Comparison of ENCODE assay signal across 22 cellular contexts in genomic region chr14:90851327-90852036, GRCh38. TPM values are rescaled to one million over a fixed set of nuclear protein-coding genes. Genes with fewer than 3 reads are reported as not detected.
DNase-seq lines count a peak whose midpoint lies in the region; ATAC-seq and TF ChIP-seq lines count a peak whose summit lies in the region.
"Had no signal": no experiment of that assay in that cellular context is flagged by ENCODE, and none has a peak within 500 bp of the region (broad histone marks: within the 10 kb centered on the region; RNA-seq: fewer than 3 reads in every experiment).

No MANE protein-coding gene starts in this region.

- no peaks in the 10 kb centered on the region for H3K9me3 Mint-ChIP-seq in CD8-positive, alpha-beta T cell

- intact Hi-C loops in esophagus squamous epithelium (cut with DNase I) (no loop called here), thyroid gland (cut with DNase I) (no loop called here)
- intact Hi-C loops in CD8-positive, alpha-beta T cell (cut with DNase I, micrococcal nuclease), result no loop called here

- H3K27me3 Mint-ChIP-seq in CD8-positive, alpha-beta T cell (ENCODE audit: low read depth), result no peaks in the 10 kb centered on the region

- no peak for TF ChIP-seq CTCF in RWPE2 (IDR thresholded peaks at IDR 0.05; ENCODE audit: poor library complexity, severe bottlenecking)
- no peak for TF ChIP-seq CTCF in foreskin keratinocyte (conservative IDR thresholded peaks at IDR 0.05)
- TF ChIP-seq CTCF in esophagus squamous epithelium (IDR thresholded peaks at IDR 0.05), result no peak
- TF ChIP-seq CTCF in thyroid gland (IDR thresholded peaks at IDR 0.05), result no peak
- no peak for TF ChIP-seq CTCF in CD8-positive, alpha-beta T cell (IDR thresholded peaks at IDR 0.05)

- DNase-seq in RWPE2 (ENCODE audit: low spot score), result no peak
- DNase-seq in foreskin keratinocyte, result peak in 1 of 2 donors; percentile 29
- DNase-seq in pons (ENCODE audit: low spot score), result peak; percentile 90
- DNase-seq in esophagus squamous epithelium (lab: John Stamatoyannopoulos, UW), result no peak
- no peak for DNase-seq in thyroid gland
- DNase-seq in left lobe of liver (ENCODE audit: low spot score), result no peak
- DNase-seq in CD8-positive, alpha-beta T cell, result no peak
- DNase-seq: activated CD8-positive, alpha-beta memory T cell treated with anti-CD3 and anti-CD28 coated beads, Interleukin-2, amount 50 U/mL, for 48 hours; activated effector memory CD4-positive, alpha-beta T cell treated with anti-CD3 and anti-CD28 coated beads, Interleukin-2, amount 50 U/mL, for 16 hours; C1 segment of cervical spinal cord; left colon; NCI-H1930; NCI-H226; NCI-H82; PC-3; retina; T-helper 2 cell; WERI-Rb-1 had no signal

- CTCF ChIA-PET in CD8-positive, alpha-beta T cell (lab: Charles Lee), result interaction anchor here (0.6 kb wide), 1 partner anchor 567 kb away, joined by 3 read pairs; no protein-coding TSS in a partner anchor

- H3K36me3 ChIP-seq in ES-I3 (ENCODE audit: insufficient read depth, low read length), result no peaks in the 10 kb centered on the region
- H3K36me3 ChIP-seq in RWPE2 (ENCODE audit: low read depth), result no peaks in the 10 kb centered on the region
- no peaks in the 10 kb centered on the region for H3K36me3 ChIP-seq in esophagus squamous epithelium
- no peaks in the 10 kb centered on the region for H3K36me3 ChIP-seq in thyroid gland
- no peaks in the 10 kb centered on the region for H3K36me3 ChIP-seq in CD8-positive, alpha-beta T cell (ENCODE audit: insufficient read depth, low read length)
- H3K36me3 ChIP-seq: thoracic aorta, WERI-Rb-1 had no signal

- H3K27ac Mint-ChIP-seq in CD8-positive, alpha-beta T cell, result no peak overlapping the region

- H3K4me1 Mint-ChIP-seq in CD8-positive, alpha-beta T cell (ENCODE audit: low read depth), result no peaks in the 10 kb centered on the region

- peak overlapping the region; percentile 1; the same call in 1 of the 2 replicates for H3K9ac ChIP-seq in ES-I3 (ENCODE audit: low read depth, low read length)
- H3K9ac ChIP-seq: KMS-11 had no signal

- H3K4me3 ChIP-seq in RWPE2 (ENCODE audit: severe bottlenecking) (no peak overlapping the region), esophagus squamous epithelium (no peak overlapping the region), thyroid gland (replicated peaks in 1 of 3) (no peak overlapping the region)
- no peak overlapping the region for H3K4me3 ChIP-seq in CD8-positive, alpha-beta T cell (ENCODE audit: low read depth, low read length)
- H3K4me3 ChIP-seq: SK-N-MC, thoracic aorta had no signal

- TF ChIP-seq POLR2A in esophagus squamous epithelium (IDR thresholded peaks at IDR 0.05) (no peak), thyroid gland (IDR thresholded peaks at IDR 0.05) (no peak)

- WGBS in esophagus squamous epithelium, 2 donors, result 88 to 90% methylated on average over 5 of the region's 5 CpGs
- 95 to 96% methylated on average over 5 of the region's 5 CpGs for WGBS in thyroid gland, 2 donors

- no peak for ATAC-seq in RWPE2 (ENCODE audit: low read depth)
- ATAC-seq in foreskin keratinocyte, result no peak
- ATAC-seq in left lobe of liver, result no peak
- no peak for ATAC-seq in CD8-positive, alpha-beta T cell

- H3K36me3 Mint-ChIP-seq in CD8-positive, alpha-beta T cell, result peaks cover 4% of the 10 kb centered on the region

- H3K4me1 ChIP-seq in ES-I3 (ENCODE audit: insufficient read depth, low read length) (peaks cover 16% of the 10 kb centered on the region), RWPE2 (ENCODE audit: insufficient read depth, poor library complexity, severe bottlenecking) (peaks cover 30% of the 10 kb centered on the region), foreskin keratinocyte (peaks cover 26% of the 10 kb centered on the region), esophagus squamous epithelium (no peaks in the 10 kb centered on the region), thyroid gland (no peaks in the 10 kb centered on the region)
- H3K4me1 ChIP-seq in CD8-positive, alpha-beta T cell (ENCODE audit: insufficient read depth, low read length), result no peaks in the 10 kb centered on the region

- H3K27ac ChIP-seq in RWPE2 (ENCODE audit: poor library complexity, severe bottlenecking) (peak overlapping the region; percentile 93), foreskin keratinocyte (peak overlapping the region; percentile 87), esophagus squamous epithelium (no peak overlapping the region), thyroid gland (no peak overlapping the region)
- no peak overlapping the region for H3K27ac ChIP-seq in CD8-positive, alpha-beta T cell (ENCODE audit: low read depth, low read length)
- H3K27ac ChIP-seq: KMS-11, SK-N-MC, thoracic aorta, WERI-Rb-1 had no signal

- H3K9me3 ChIP-seq in ES-I3 (ENCODE audit: control insufficient read depth, insufficient read depth, low read length), result no peaks in the 10 kb centered on the region
- H3K9me3 ChIP-seq in RWPE2 (ENCODE audit: severe bottlenecking), result no peaks in the 10 kb centered on the region
- H3K9me3 ChIP-seq in esophagus squamous epithelium, result no peaks in the 10 kb centered on the region
- no peaks in the 10 kb centered on the region for H3K9me3 ChIP-seq in thyroid gland
- H3K9me3 ChIP-seq in CD8-positive, alpha-beta T cell (ENCODE audit: low read length), result no peaks in the 10 kb centered on the region
- H3K9me3 ChIP-seq: thoracic aorta had no signal

- POLR2A ChIA-PET in CD8-positive, alpha-beta T cell (lab: Charles Lee), result no interaction called here

- no peak overlapping the region for H3K4me3 Mint-ChIP-seq in CD8-positive, alpha-beta T cell

- H3K27me3 ChIP-seq in RWPE2 (ENCODE audit: insufficient read depth, poor library complexity, severe bottlenecking) (no peaks in the 10 kb centered on the region), foreskin keratinocyte (no peaks in the 10 kb centered on the region), esophagus squamous epithelium (no peaks in the 10 kb centered on the region), thyroid gland (no peaks in the 10 kb centered on the region)
- no peaks in the 10 kb centered on the region for H3K27me3 ChIP-seq in CD8-positive, alpha-beta T cell (ENCODE audit: insufficient read depth, low read length)

RNA-seq across cellular contexts. Expression of gene TTC7B, which starts 35.3 kb away (rescaled TPM):
- 46.5 and 50.3 TPM in 2 replicates for total RNA-seq in foreskin keratinocyte
- 24.7 and 29.2 TPM in 2 replicates for polyA plus RNA-seq in foreskin keratinocyte
- 10 to 100 TPM in 2 of 4 donors, 1 to 10 TPM in 2; 3.3 to 18.1 (median 10.0) TPM for total RNA-seq in esophagus squamous epithelium
- total RNA-seq in thyroid gland, result 10 to 100 TPM; 19.1 to 87.6 (median 22.1) TPM
- total RNA-seq in left lobe of liver, result 32.4 TPM
- 1 to 10 TPM in 1 of 2 experiments, under 1 TPM in 1; 0.25 to 1.2 TPM for total RNA-seq in CD8-positive, alpha-beta T cell

Comparison
In these comparisons a context has a peak if more than half of its experiments do, and no peak if none do; other contexts are left out.
1. H3K27ac ChIP-seq: peak in RWPE2 (single experiment) and foreskin keratinocyte (single experiment); none in esophagus squamous epithelium (0 of 4), thyroid gland (0 of 3) and CD8-positive, alpha-beta T cell (single experiment).